Comparison of ENCODE assay signal across 20 cellular contexts in the genomic region with DNA sequence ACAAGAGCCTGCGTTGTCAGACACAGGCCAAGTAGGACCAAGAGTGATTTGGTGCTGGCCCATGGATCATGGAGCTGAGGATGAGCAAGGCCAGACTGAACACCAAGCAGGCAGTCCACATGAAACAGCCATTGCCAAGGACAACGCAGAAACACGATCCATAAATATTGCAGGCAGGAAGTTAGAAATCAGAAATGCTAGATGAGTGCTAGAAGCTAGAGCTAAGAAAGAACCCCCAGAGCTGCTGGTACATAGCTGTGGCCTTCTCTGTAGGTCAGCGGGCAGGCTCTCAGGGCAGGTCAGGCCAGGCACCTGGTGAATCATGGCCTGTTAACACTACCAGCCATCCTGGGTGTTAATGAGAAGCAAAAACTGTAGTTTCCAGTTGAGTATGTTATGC.
"Had no signal": no experiment of that assay in that cellular context is flagged by ENCODE, and none has a peak within 500 bp of the region (broad histone marks: within the 10 kb centered on the region; RNA-seq: fewer than 3 reads in every experiment).

No MANE protein-coding gene starts in this region.

- H2AFZ ChIP-seq: neural progenitor cell had no signal

- H3K4me3 ChIP-seq: ascending aorta, esophagus squamous epithelium, mucosa of descending colon, neural progenitor cell, ovary had no signal

- H3K27ac Mint-ChIP-seq: activated CD4-positive, alpha-beta T cell treated with anti-CD3 and anti-CD28 coated beads, Interleukin-2, amount 10 ng/mL, durations not matched to agents 24 days and 14 days; effector memory CD8-positive, alpha-beta T cell; naive B cell; neural progenitor cell; stimulated activated naive B cell treated with anti-CD40 and anti-IgM and Interleukin-4, amounts not matched to agents 10 μg/mL and 1 μg/mL and 100 μg/mL, for 72 hours had no signal

- H3K27ac ChIP-seq: esophagus squamous epithelium, foreskin keratinocyte, neural progenitor cell, ovary had no signal

- H3K4me1 ChIP-seq: neural progenitor cell had no signal

- H3K36me3 ChIP-seq: ascending aorta, esophagus squamous epithelium, neural progenitor cell, ovary had no signal

- H3K9me3 ChIP-seq: ascending aorta, esophagus squamous epithelium, mucosa of descending colon, ovary had no signal

- H3K4me3 Mint-ChIP-seq: activated CD4-positive, alpha-beta T cell treated with anti-CD3 and anti-CD28 coated beads, Interleukin-2, amount 10 ng/mL, durations not matched to agents 24 days and 14 days; effector memory CD8-positive, alpha-beta T cell; naive B cell; neural progenitor cell; stimulated activated naive B cell treated with anti-CD40 and anti-IgM and Interleukin-4, amounts not matched to agents 10 μg/mL and 1 μg/mL and 100 μg/mL, for 72 hours had no signal

- ATAC-seq: effector memory CD8-positive, alpha-beta T cell; foreskin keratinocyte; mucosa of descending colon; stimulated activated naive B cell treated with anti-CD40 and anti-IgM and Interleukin-4, amounts not matched to agents 10 μg/mL and 1 μg/mL and 100 μg/mL, for 72 hours had no signal

- H3K9me3 Mint-ChIP-seq: activated CD4-positive, alpha-beta T cell treated with anti-CD3 and anti-CD28 coated beads, Interleukin-2, amount 10 ng/mL, durations not matched to agents 24 days and 14 days; effector memory CD8-positive, alpha-beta T cell had no signal

- H3K4me1 Mint-ChIP-seq: activated CD4-positive, alpha-beta T cell treated with anti-CD3 and anti-CD28 coated beads, Interleukin-2, amount 10 ng/mL, durations not matched to agents 24 days and 14 days; neural progenitor cell had no signal

- H3K27me3 ChIP-seq: ascending aorta, esophagus squamous epithelium, foreskin keratinocyte, neural progenitor cell, ovary had no signal

- DNase-seq: activated CD4-positive, alpha-beta T cell treated with anti-CD3 and anti-CD28 coated beads, Interleukin-2, amount 10 ng/mL, durations not matched to agents 24 days and 14 days; activated CD8-positive, alpha-beta memory T cell treated with anti-CD3 and anti-CD28 coated beads, Interleukin-2, amount 50 U/mL, for 4 hours; activated effector memory CD4-positive, alpha-beta T cell treated with anti-CD3 and anti-CD28 coated beads, Interleukin-2, amount 50 U/mL, for 16 hours; activated naive CD4-positive, alpha-beta T cell treated with anti-CD3 and anti-CD28 coated beads, Interleukin-2, amount 50 U/mL, for 16 hours; activated T-cell treated with anti-CD3 and anti-CD28 coated beads, Interleukin-2, amount 50 U/mL, for 48 hours; dermis blood vessel endothelial cell; effector memory CD8-positive, alpha-beta T cell; esophagus squamous epithelium; foreskin keratinocyte; head of caudate nucleus; kidney; mesenchymal stem cell; mucosa of descending colon; naive B cell; ovary; stimulated activated naive B cell treated with anti-CD40 and anti-IgM and Interleukin-4, amounts not matched to agents 10 μg/mL and 1 μg/mL and 100 μg/mL, for 72 hours; T-helper 1 cell; T-helper 9 cell had no signal

- H3K4me2 ChIP-seq: neural progenitor cell had no signal

- H3K27me3 Mint-ChIP-seq: naive B cell; stimulated activated naive B cell treated with anti-CD40 and anti-IgM and Interleukin-4, amounts not matched to agents 10 μg/mL and 1 μg/mL and 100 μg/mL, for 72 hours had no signal

- H3K36me3 Mint-ChIP-seq: naive B cell; neural progenitor cell; stimulated activated naive B cell treated with anti-CD40 and anti-IgM and Interleukin-4, amounts not matched to agents 10 μg/mL and 1 μg/mL and 100 μg/mL, for 72 hours had no signal
